Comparison of ENCODE assay signal across 1 cellular context in genomic region chr1:165630629-165631402, GRCh38.
TF ChIP-seq lines count a peak whose summit lies in the region.

Gene MGST3, plus strand, starts transcription at chr1:165631234. Its CDS starts 18,614 bp downstream, at chr1:165649848.

TF ChIP-seq in HepG2, 621 proteins besides CTCF, POLR2A, EP300 and RAD21 (continued from another document and continues in another):
- TF ChIP-seq ZBTB40 (IDR thresholded peaks at IDR 0.05) (no peak), ZBTB40 (CRISPR knock-in tag; IDR thresholded peaks at IDR 0.05) (peak; percentile 53; the same call in 1 of the 2 replicates), ZBTB2 (CRISPR knock-in tag; IDR thresholded peaks at IDR 0.05; ENCODE audit: low read depth) (peak; percentile 75), POLR2AphosphoS5 (IDR thresholded peaks at IDR 0.05; ENCODE audit: low read depth, low read length) (peak; percentile 71), ZNF503 (CRISPR knock-in tag; IDR thresholded peaks at IDR 0.05) (no peak), MEF2D (CRISPR knock-in tag; IDR thresholded peaks at IDR 0.05) (peak; percentile 47; the same call in 1 of the 2 replicates), HOMEZ (CRISPR knock-in tag; IDR thresholded peaks at IDR 0.05; ENCODE audit: low read depth) (peak; percentile 60; the same call in 1 of the 2 replicates), PAF1 (CRISPR knock-in tag; IDR thresholded peaks at IDR 0.05) (no peak), ZNF333 (CRISPR knock-in tag; IDR thresholded peaks at IDR 0.05; ENCODE audit: borderline replicate concordance) (0 out of 2 replicates have a peak, but pooled peaks have one; percentile 23), ZNF292 (CRISPR knock-in tag; IDR thresholded peaks at IDR 0.05; ENCODE audit: borderline replicate concordance, low read depth) (peak; percentile 29; the same call in 1 of the 2 replicates), NFE2L2 (IDR thresholded peaks at IDR 0.05; ENCODE audit: low read length) (no peak), CC2D1A (CRISPR knock-in tag; IDR thresholded peaks at IDR 0.05) (no peak), ZBTB42 (CRISPR knock-in tag; IDR thresholded peaks at IDR 0.05) (no peak), FOXP1 (IDR thresholded peaks at IDR 0.05) (no peak), FOXP1 (CRISPR knock-in tag; IDR thresholded peaks at IDR 0.05) (no peak), SMARCE1 (IDR thresholded peaks at IDR 0.05; ENCODE audit: borderline replicate concordance) (no peak), PITX1 (CRISPR knock-in tag; IDR thresholded peaks at IDR 0.05) (peak; percentile 44; the same call in 1 of the 2 replicates), RERE (CRISPR knock-in tag; IDR thresholded peaks at IDR 0.05; ENCODE audit: low read depth) (no peak), TFDP2 (CRISPR knock-in tag; IDR thresholded peaks at IDR 0.05) (peak; percentile 94), PHF8 (CRISPR knock-in tag; IDR thresholded peaks at IDR 0.05) (peak; percentile 79), MNT (IDR thresholded peaks at IDR 0.05) (no peak), TRIM22 (IDR thresholded peaks at IDR 0.05) (no peak), HOXA9 (CRISPR knock-in tag; IDR thresholded peaks at IDR 0.05; ENCODE audit: borderline replicate concordance) (peak; percentile 58; the same call in 1 of the 2 replicates), CBFB (CRISPR knock-in tag; IDR thresholded peaks at IDR 0.05) (peak; percentile 47; the same call in 1 of the 2 replicates), FOXO1 (CRISPR knock-in tag; IDR thresholded peaks at IDR 0.05) (no peak), ZNF296 (CRISPR knock-in tag; conservative IDR thresholded peaks at IDR 0.05) (peak; percentile 82; the same call in 1 of the 2 replicates), ZKSCAN1 (IDR thresholded peaks at IDR 0.05; ENCODE audit: low read length) (no peak), MATR3 (CRISPR knock-in tag; IDR thresholded peaks at IDR 0.05) (no peak), BCL3 (CRISPR knock-in tag; IDR thresholded peaks at IDR 0.05) (peak; percentile 66; the same call in 1 of the 2 replicates)
